8 cellular contexts compared by ENCODE assay signal in genomic region chrX:49269010-49269767, GRCh38. TPM values are rescaled to one million over a fixed set of nuclear protein-coding genes. Genes with fewer than 3 reads are reported as not detected.
DNase-seq lines count a peak whose midpoint lies in the region; ATAC-seq and TF ChIP-seq lines count a peak whose summit lies in the region.

No MANE protein-coding gene starts in this region.

- H3K9me3 ChIP-seq in Panc1 (ENCODE audit: control insufficient read depth, insufficient read depth, low read depth, low read length) (no peaks in the 10 kb centered on the region), muscle layer of colon (ENCODE audit: low read length) (no peaks in the 10 kb centered on the region)

- POLR2A ChIA-PET in Panc1 (lab: Charles Lee) = interaction anchor here (0.7 to 0.9 kb wide), 2 partner anchors 34 to 78 kb away, joined by 3 read pairs; partner anchors contain the start of gene CCDC22

- DNase-seq in DMS79 treated with DMSO at 0.1 percent for 48 hours (lab: John Stamatoyannopoulos, UW) (peak; percentile 93), Panc1 (ENCODE audit: low read depth, low spot score) (peak; percentile 88)
- peak; percentile 92 to 96 for DNase-seq in activated T-cell treated with anti-CD3 and anti-CD28 coated beads, Interleukin-2, amount 50 U/mL, for 72 hours
- DNase-seq in stimulated activated CD8-positive, alpha-beta memory T cell treated with anti-CD3 and anti-CD28 coated beads, Interleukin-7, amount 100 ng/mL, for 1 hour (ENCODE audit: low read depth in 2 of 2) = peak; percentile 75 to 82

- in situ Hi-C loops in Panc1 (cut with HindIII; ENCODE audit: low pct_unique_long_range_greater_than_20kb, low sequenced_read_pairs) = no loop called here

- peak overlapping the region; percentile 56; the same call in 1 of the 2 replicates for H3K4me2 ChIP-seq in KMS-11

- peaks cover 57% of the 10 kb centered on the region for H3K4me1 Mint-ChIP-seq in activated T-cell treated with anti-CD3 and anti-CD28 coated beads, Interleukin-2, amount 50 U/mL, for 72 hours (ENCODE audit: low read depth)

- H3K9ac ChIP-seq in KMS-11 (peak overlapping the region; percentile 85), muscle layer of colon (ENCODE audit: low read length) (peak overlapping the region; percentile 34)

- ATAC-seq in GM21786 (IDR thresholded peaks at IDR 0.05; ENCODE audit: unreplicated experiment) (peak; percentile 83), Panc1 (peak; percentile 96), esophagus mucosa (peak; percentile 93)
- ATAC-seq in activated T-cell treated with anti-CD3 and anti-CD28 coated beads, Interleukin-2, amount 50 U/mL, for 72 hours (replicated peaks in 1 of 2) = peak; percentile 82

- peak overlapping the region; percentile 86 to 95 for H3K4me3 Mint-ChIP-seq in activated T-cell treated with anti-CD3 and anti-CD28 coated beads, Interleukin-2, amount 50 U/mL, for 72 hours

- intact Hi-C loops in Panc1 (cut with micrococcal nuclease; ENCODE audit: unreplicated experiment) = no loop called here

- CTCF ChIA-PET in Panc1 (lab: Charles Lee) = interaction anchor here (0.9 kb wide), 1 partner anchor 23 kb away, joined by 3 read pairs; no protein-coding TSS in a partner anchor

- peak overlapping the region; percentile 96 for H3K27ac Mint-ChIP-seq in activated T-cell treated with anti-CD3 and anti-CD28 coated beads, Interleukin-2, amount 50 U/mL, for 72 hours

- peaks cover 3 to 5% of the 10 kb centered on the region in 2 donors for H3K36me3 Mint-ChIP-seq in activated T-cell treated with anti-CD3 and anti-CD28 coated beads, Interleukin-2, amount 50 U/mL, for 72 hours (ENCODE audit: insufficient read depth in 2 of 2)

- no TSS peak for BruUV-seq in Panc1 (replicated peaks; lab: Mats Ljungman, UMichigan)

- peaks cover 7% of the 10 kb centered on the region; the same call in 1 of the 2 replicates for H3K79me2 ChIP-seq in KMS-11 (ENCODE audit: insufficient read depth, low read depth)

- H3K27me3 Mint-ChIP-seq in activated T-cell treated with anti-CD3 and anti-CD28 coated beads, Interleukin-2, amount 50 U/mL, for 72 hours (ENCODE audit: low read depth) = peaks cover 8% of the 10 kb centered on the region

- H3K27ac ChIP-seq in KMS-11 (peak overlapping the region; percentile 74), Panc1 (ENCODE audit: low read length) (peak overlapping the region; percentile 94), muscle layer of colon (ENCODE audit: low read depth, low read length) (peak overlapping the region; percentile 53)

- H4K20me1 ChIP-seq in KMS-11 (ENCODE audit: insufficient read depth) = no peaks in the 10 kb centered on the region

- no peaks in the 10 kb centered on the region for H3K27me3 ChIP-seq in KMS-11 (ENCODE audit: insufficient read depth, low read depth)
- H3K27me3 ChIP-seq in Panc1 (ENCODE audit: control insufficient read depth, insufficient read depth, low read length) = no peaks in the 10 kb centered on the region
- no peaks in the 10 kb centered on the region for H3K27me3 ChIP-seq in muscle layer of colon (ENCODE audit: control insufficient read depth in 1 of 2, insufficient read depth in 2 of 2, low read length in 2 of 2)

- H3K4me1 ChIP-seq in KMS-11 (ENCODE audit: low read depth, poor library complexity, severe bottlenecking) = peaks cover 19% of the 10 kb centered on the region
- H3K4me1 ChIP-seq in Panc1 (ENCODE audit: control insufficient read depth, insufficient read depth, low read length) = peaks cover 20% of the 10 kb centered on the region
- peaks cover 40% of the 10 kb centered on the region for H3K4me1 ChIP-seq in muscle layer of colon (ENCODE audit: insufficient read depth, low read length)

- H3K4me3 ChIP-seq in KMS-11 (IDR thresholded peaks at IDR 0.05; ENCODE audit: insufficient read depth, low read depth, low read length) (no peak overlapping the region), Panc1 (ENCODE audit: low read depth in 2 of 2, low read length in 2 of 2) (peak overlapping the region; percentile 58 to 78), muscle layer of colon (ENCODE audit: low read depth in 1 of 2, low read length in 2 of 2) (peak overlapping the region; percentile 48 to 65)

- H3K36me3 ChIP-seq in KMS-11 (ENCODE audit: insufficient read depth) (no peaks in the 10 kb centered on the region), Panc1 (ENCODE audit: control insufficient read depth, insufficient read depth, low read length) (no peaks in the 10 kb centered on the region), muscle layer of colon (ENCODE audit: insufficient read depth, low read length) (no peaks in the 10 kb centered on the region)

- no peaks in the 10 kb centered on the region for H3K9me3 Mint-ChIP-seq in activated T-cell treated with anti-CD3 and anti-CD28 coated beads, Interleukin-2, amount 50 U/mL, for 72 hours

- TF ChIP-seq CTCF in KMS-11 (conservative IDR thresholded peaks at IDR 0.05; ENCODE audit: low read depth, low read length) = no peak
- no peak for TF ChIP-seq CTCF in Panc1 (IDR thresholded peaks at IDR 0.05)

- peak overlapping the region; percentile 78; the same call in 1 of the 2 replicates for H2AFZ ChIP-seq in KMS-11 (ENCODE audit: low read depth)

RNA-seq across cellular contexts. Expression of gene PPP1R3F, which starts 0.4 kb away (rescaled TPM):
- total RNA-seq in Panc1 (2021; ENCODE audit: unreplicated experiment) (8.3 TPM), esophagus mucosa (3.4 TPM)
- polyA plus RNA-seq in Panc1 (2012; ENCODE audit: insufficient read length) = 12.5 TPM
- total RNA-seq in activated T-cell treated with anti-CD3 and anti-CD28 coated beads, Interleukin-2, amount 50 U/mL, for 72 hours = 10 to 100 TPM in 1 of 2 donors, 1 to 10 TPM in 1; 9.8 to 16.1 TPM

RNA-seq across cellular contexts. Expression of gene FOXP3, which starts 4.7 kb away (rescaled TPM):
- total RNA-seq in Panc1 (2021; ENCODE audit: unreplicated experiment) = 0.26 TPM
- polyA plus RNA-seq in Panc1 (2012; ENCODE audit: insufficient read length) = 0.50 TPM
- 10 to 100 TPM; 16.7 to 22.8 TPM for total RNA-seq in activated T-cell treated with anti-CD3 and anti-CD28 coated beads, Interleukin-2, amount 50 U/mL, for 72 hours
- total RNA-seq in esophagus mucosa = 0.76 TPM

RNA-seq across cellular contexts. Expression of gene CCDC22, which starts 33.9 kb away (rescaled TPM):
- total RNA-seq in Panc1 (2021; ENCODE audit: unreplicated experiment) (22.8 TPM), esophagus mucosa (9.4 TPM)
- 26.7 TPM for polyA plus RNA-seq in Panc1 (2012; ENCODE audit: insufficient read length)
- 10 to 100 TPM; 24.5 to 27.2 TPM for total RNA-seq in activated T-cell treated with anti-CD3 and anti-CD28 coated beads, Interleukin-2, amount 50 U/mL, for 72 hours

RNA-seq across cellular contexts. Expression of gene GAGE10, which starts 34.3 kb away (rescaled TPM):
- total RNA-seq in Panc1 (2021; ENCODE audit: unreplicated experiment) = not detected
- not detected for polyA plus RNA-seq in Panc1 (2012; ENCODE audit: insufficient read length)
- not detected for total RNA-seq in activated T-cell treated with anti-CD3 and anti-CD28 coated beads, Interleukin-2, amount 50 U/mL, for 72 hours
- not detected for total RNA-seq in esophagus mucosa

RNA-seq across cellular contexts. Expression of gene CACNA1F, which starts 36.0 kb away (rescaled TPM):
- total RNA-seq in Panc1 (2021; ENCODE audit: unreplicated experiment) = not detected
- polyA plus RNA-seq in Panc1 (2012; ENCODE audit: insufficient read length) = not detected
- 1 to 10 TPM; 3.4 to 4.1 TPM for total RNA-seq in activated T-cell treated with anti-CD3 and anti-CD28 coated beads, Interleukin-2, amount 50 U/mL, for 72 hours
- 0.28 TPM for total RNA-seq in esophagus mucosa

Comparison
In these comparisons a context has a peak if more than half of its experiments do, and no peak if none do; other contexts are left out.
1. RNA of gene FOXP3, which starts 4.7 kb away (total RNA-seq): 16.7 to 22.8 TPM in activated T-cell treated with anti-CD3 and anti-CD28 coated beads, Interleukin-2, amount 50 U/mL, for 72 hours; 0.76 TPM in esophagus mucosa (single experiment) and 0.26 TPM in Panc1 (single experiment); every median in the first group is over 10 times any median in the second.
2. Peak in every context shown above with its lines, with median percentiles within 50 percentile points of each other: DNase-seq, ATAC-seq and H3K27ac ChIP-seq.